In the genomic region with DNA sequence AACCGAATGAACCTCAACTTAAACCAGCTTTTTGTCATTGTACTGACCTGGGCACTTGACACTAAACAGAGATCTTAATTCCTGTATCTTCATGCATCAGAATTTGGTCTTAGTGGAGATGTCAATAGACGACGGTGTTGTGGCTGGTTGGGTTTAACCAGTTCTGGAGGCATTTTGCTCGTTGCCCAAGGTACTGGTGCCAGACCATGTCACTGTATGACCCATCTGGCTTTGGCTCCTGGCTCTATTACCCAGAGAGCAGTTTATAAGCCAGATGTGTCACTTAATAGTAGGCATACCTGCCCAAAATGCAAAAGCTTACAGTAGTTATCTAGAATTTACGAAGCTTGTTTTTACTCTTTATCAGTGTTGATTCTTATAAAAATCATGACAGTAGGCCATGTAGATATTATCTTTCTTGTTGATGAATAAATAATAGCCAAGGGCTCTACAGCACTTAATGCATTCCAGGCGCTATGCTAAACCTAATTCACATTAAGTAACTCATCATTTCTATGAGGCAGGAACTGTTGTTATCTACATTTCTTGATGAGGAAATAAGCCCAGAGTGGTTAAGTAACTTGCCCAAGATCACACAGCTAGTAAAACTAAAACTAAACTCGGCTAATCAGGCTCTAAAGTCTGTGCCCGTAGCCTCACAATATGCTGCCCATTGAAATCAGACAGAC, we compare ENCODE assay signal across 16 cellular contexts.
DNase-seq lines count a peak whose midpoint lies in the region; ATAC-seq and TF ChIP-seq lines count a peak whose summit lies in the region.
"Had no signal": no experiment of that assay in that cellular context is flagged by ENCODE, and none has a peak within 500 bp of the region (broad histone marks: within the 10 kb centered on the region; RNA-seq: fewer than 3 reads in every experiment).

No MANE protein-coding gene starts in this region.

- H3K4me3 Mint-ChIP-seq in MCF 10A (ENCODE audit: unreplicated experiment), result no peak overlapping the region
- H3K4me3 Mint-ChIP-seq in activated CD8-positive, alpha-beta T cell treated with anti-CD3 and anti-CD28 coated beads for 36 hours, result no peak overlapping the region
- H3K4me3 Mint-ChIP-seq in immature natural killer cell, result peak overlapping the region; percentile 54 to 79 (median 71)
- no peak overlapping the region for H3K4me3 Mint-ChIP-seq in mesothelial cell of epicardium
- H3K4me3 Mint-ChIP-seq in Caco-2 (ENCODE audit: unreplicated experiment), result no peak overlapping the region

- TF ChIP-seq CTCF in breast epithelium (IDR thresholded peaks at IDR 0.05) (no peak), MCF 10A (IDR thresholded peaks at IDR 0.05; ENCODE audit: unreplicated experiment) (no peak), thyroid gland (IDR thresholded peaks at IDR 0.05) (no peak), mesothelial cell of epicardium (IDR thresholded peaks at IDR 0.05; ENCODE audit: unreplicated experiment) (no peak), Caco-2 (IDR thresholded peaks at IDR 0.05; ENCODE audit: insufficient read depth in 1 of 2, low read depth in 1 of 2, low read length in 1 of 2, severe bottlenecking in 1 of 2, unreplicated experiment in 1 of 2) (no peak)
- no peak for TF ChIP-seq CTCF in activated CD8-positive, alpha-beta T cell treated with anti-CD3 and anti-CD28 coated beads for 36 hours (IDR thresholded peaks at IDR 0.05)

- DNase-seq in breast epithelium (ENCODE audit: low spot score in 2 of 2), result no peak
- no peak for DNase-seq in MCF 10A (ENCODE audit: unreplicated experiment)
- no peak for DNase-seq in activated CD8-positive, alpha-beta T cell treated with anti-CD3 and anti-CD28 coated beads for 36 hours
- DNase-seq in immature natural killer cell, result no peak
- DNase-seq in thyroid gland, result no peak
- no peak for DNase-seq in mesothelial cell of epicardium (ENCODE audit: low spot score in 2 of 2, unreplicated experiment in 2 of 2)
- no peak for DNase-seq in Caco-2
- DNase-seq: activated CD4-positive, alpha-beta T cell treated with anti-CD3 and anti-CD28 coated beads, Interleukin-2, amount 50 U/mL, for 48 hours; activated gamma-delta T cell treated with Interleukin-2 at 50 U/mL for 16 hours; effector CD8-positive, alpha-beta T cell; left colon; NCI-H1092; NCI-H69; ovary had no signal

- H3K27ac Mint-ChIP-seq in MCF 10A (ENCODE audit: low read depth, unreplicated experiment) (no peak overlapping the region), immature natural killer cell (peak overlapping the region; percentile 76 to 93 (median 90)), mesothelial cell of epicardium (no peak overlapping the region), Caco-2 (ENCODE audit: unreplicated experiment) (no peak overlapping the region)
- peak overlapping the region; percentile 81 for H3K27ac Mint-ChIP-seq in activated CD8-positive, alpha-beta T cell treated with anti-CD3 and anti-CD28 coated beads for 36 hours

- CTCF ChIA-PET in MCF 10A (lab: Yijun Ruan, JAX), result interaction anchor here (1.2 kb wide), 1 partner anchor 40 kb away, joined by 5 read pairs; no protein-coding TSS in a partner anchor
- CTCF ChIA-PET in activated CD8-positive, alpha-beta T cell treated with anti-CD3 and anti-CD28 coated beads for 36 hours (lab: Charles Lee), result no interaction called here
- CTCF ChIA-PET in Caco-2 (lab: Charles Lee), result no interaction called here

- H3K4me1 ChIP-seq in breast epithelium (peaks cover 6 to 10% of the 10 kb centered on the region in 2 donors), thyroid gland (peaks cover 62 to 81% of the 10 kb centered on the region in 2 donors), Caco-2 (peaks cover 18% of the 10 kb centered on the region)

- H3K4me3 ChIP-seq in breast epithelium (no peak overlapping the region), thyroid gland (replicated peaks in 1 of 3) (no peak overlapping the region), Caco-2 (ENCODE audit: low read depth, low read length) (no peak overlapping the region)
- H3K4me3 ChIP-seq: ovary, PC-9 had no signal

- no peak for TF ChIP-seq POLR2A in breast epithelium (IDR thresholded peaks at IDR 0.05)
- no peak for TF ChIP-seq POLR2A in thyroid gland (IDR thresholded peaks at IDR 0.05)

- POLR2A ChIA-PET in MCF 10A (lab: Yijun Ruan, JAX) (interaction anchor here (1.0 to 5.8 kb wide), 2 partner anchors 10 to 16 kb away, joined by 3 to 108 read pairs; no protein-coding TSS in a partner anchor), Caco-2 (lab: Charles Lee) (no interaction called here)
- POLR2A ChIA-PET in activated CD8-positive, alpha-beta T cell treated with anti-CD3 and anti-CD28 coated beads for 36 hours (lab: Charles Lee), result no interaction called here

- intact Hi-C loops in breast epithelium (cut with DNase I; ENCODE audit: low total_unique reads) (no loop called here), MCF 10A (cut with micrococcal nuclease) (no loop called here), thyroid gland (cut with DNase I) (no loop called here), Caco-2 (cut with micrococcal nuclease; ENCODE audit: unreplicated experiment) (no loop called here)
- intact Hi-C loops in activated CD8-positive, alpha-beta T cell treated with anti-CD3 and anti-CD28 coated beads for 36 hours (cut with micrococcal nuclease), result no loop called here

- H3K27me3 Mint-ChIP-seq in MCF 10A (ENCODE audit: insufficient read depth, unreplicated experiment) (no peaks in the 10 kb centered on the region), immature natural killer cell (ENCODE audit: low read depth in 3 of 3) (peaks cover 9 to 42% (median 30%) of the 10 kb centered on the region in 3 donors), mesothelial cell of epicardium (ENCODE audit: low read depth) (no peaks in the 10 kb centered on the region), Caco-2 (ENCODE audit: insufficient read depth, unreplicated experiment) (no peaks in the 10 kb centered on the region)
- no peaks in the 10 kb centered on the region for H3K27me3 Mint-ChIP-seq in activated CD8-positive, alpha-beta T cell treated with anti-CD3 and anti-CD28 coated beads for 36 hours

- H3K9me3 Mint-ChIP-seq in MCF 10A (ENCODE audit: unreplicated experiment), result no peaks in the 10 kb centered on the region
- H3K9me3 Mint-ChIP-seq in activated CD8-positive, alpha-beta T cell treated with anti-CD3 and anti-CD28 coated beads for 36 hours, result no peaks in the 10 kb centered on the region
- no peaks in the 10 kb centered on the region for H3K9me3 Mint-ChIP-seq in immature natural killer cell
- H3K9me3 Mint-ChIP-seq in mesothelial cell of epicardium, result no peaks in the 10 kb centered on the region
- H3K9me3 Mint-ChIP-seq in Caco-2 (ENCODE audit: unreplicated experiment), result no peaks in the 10 kb centered on the region

- H3K9me3 ChIP-seq in breast epithelium, result no peaks in the 10 kb centered on the region
- no peaks in the 10 kb centered on the region for H3K9me3 ChIP-seq in thyroid gland
- H3K9me3 ChIP-seq in Caco-2, result no peaks in the 10 kb centered on the region
- H3K9me3 ChIP-seq: ovary had no signal

- H3K36me3 Mint-ChIP-seq in MCF 10A (ENCODE audit: insufficient read depth, unreplicated experiment) (no peaks in the 10 kb centered on the region), immature natural killer cell (peaks cover 0 to 13% (median 11%) of the 10 kb centered on the region in 3 donors), mesothelial cell of epicardium (no peaks in the 10 kb centered on the region), Caco-2 (ENCODE audit: insufficient read depth, unreplicated experiment) (no peaks in the 10 kb centered on the region)
- H3K36me3 Mint-ChIP-seq in activated CD8-positive, alpha-beta T cell treated with anti-CD3 and anti-CD28 coated beads for 36 hours (ENCODE audit: low read depth), result peaks cover 78% of the 10 kb centered on the region

- BruUV-seq in MCF 10A (replicated peaks; lab: Mats Ljungman, UMichigan) (no TSS peak), Caco-2 (replicated peaks; lab: Mats Ljungman, UMichigan) (no TSS peak)

- H3K27me3 ChIP-seq in breast epithelium (no peaks in the 10 kb centered on the region), thyroid gland (no peaks in the 10 kb centered on the region), Caco-2 (replicated peaks; ENCODE audit: control insufficient read depth, insufficient read depth, low read length) (no peaks in the 10 kb centered on the region)
- H3K27me3 ChIP-seq: ovary had no signal

- H3K4me1 Mint-ChIP-seq in MCF 10A (ENCODE audit: insufficient read depth, unreplicated experiment), result peaks cover 26% of the 10 kb centered on the region
- peaks cover 91% of the 10 kb centered on the region for H3K4me1 Mint-ChIP-seq in activated CD8-positive, alpha-beta T cell treated with anti-CD3 and anti-CD28 coated beads for 36 hours (ENCODE audit: low read depth)
- H3K4me1 Mint-ChIP-seq in immature natural killer cell, result peaks cover 95 to 100% of the 10 kb centered on the region in 2 donors
- peaks cover 41% of the 10 kb centered on the region for H3K4me1 Mint-ChIP-seq in mesothelial cell of epicardium
- peaks cover 20% of the 10 kb centered on the region for H3K4me1 Mint-ChIP-seq in Caco-2 (ENCODE audit: low read depth, unreplicated experiment)

- H3K27ac ChIP-seq in breast epithelium, result peak overlapping the region; percentile 50 to 53
- H3K27ac ChIP-seq in thyroid gland, result peak overlapping the region; percentile 33 to 94 (median 85)
- H3K27ac ChIP-seq: ovary had no signal

- WGBS in thyroid gland, 2 donors, result 83 to 84% methylated on average over 8 of the region's 8 CpGs

- ATAC-seq in activated CD8-positive, alpha-beta T cell treated with anti-CD3 and anti-CD28 coated beads for 36 hours, result no peak
- no peak for ATAC-seq in GM19023 (IDR thresholded peaks at IDR 0.05; ENCODE audit: unreplicated experiment)
- ATAC-seq: left colon had no signal

- H3K36me3 ChIP-seq in breast epithelium (no peaks in the 10 kb centered on the region), thyroid gland (no peaks in the 10 kb centered on the region), Caco-2 (ENCODE audit: control insufficient read depth, insufficient read depth, low read length) (no peaks in the 10 kb centered on the region)
- H3K36me3 ChIP-seq: ovary had no signal

Comparison
In these comparisons a context has a peak if more than half of its experiments do, and no peak if none do; other contexts are left out.
1. H3K27ac Mint-ChIP-seq: peak in activated CD8-positive, alpha-beta T cell treated with anti-CD3 and anti-CD28 coated beads for 36 hours (single experiment) and immature natural killer cell (6 of 6); none in MCF 10A (single experiment), mesothelial cell of epicardium (single experiment) and Caco-2 (single experiment).
2. H3K4me3 Mint-ChIP-seq: peak in immature natural killer cell (5 of 5); none in MCF 10A (single experiment), activated CD8-positive, alpha-beta T cell treated with anti-CD3 and anti-CD28 coated beads for 36 hours (single experiment), mesothelial cell of epicardium (single experiment) and Caco-2 (single experiment).